12 cellular contexts compared by ENCODE assay signal in genomic region chr16:73032548-73033270, GRCh38. TPM values are rescaled to one million over a fixed set of nuclear protein-coding genes. Genes with fewer than 3 reads are reported as not detected.
A peak's percentile ranks its signal among the peaks of the same experiment; 100 is the strongest.
DNase-seq lines count a peak whose midpoint lies in the region; ATAC-seq and TF ChIP-seq lines count a peak whose summit lies in the region.
"Had no signal": no experiment of that assay in that cellular context is flagged by ENCODE, and none has a peak within 500 bp of the region (broad histone marks: within the 10 kb centered on the region; RNA-seq: fewer than 3 reads in every experiment).

No MANE protein-coding gene starts in this region.

- TF ChIP-seq POLR2A in prostate gland (IDR thresholded peaks at IDR 0.05): no peak

- CTCF ChIA-PET in activated CD4-positive, alpha-beta memory T cell treated with anti-CD3 and anti-CD28 coated beads, Interleukin-2, amount 10 ng/mL, durations not matched to agents 7 days and 5 days (lab: Charles Lee): no interaction called here
- CTCF ChIA-PET in CD8-positive, alpha-beta memory T cell (lab: Charles Lee): no interaction called here

- POLR2A ChIA-PET in activated CD4-positive, alpha-beta memory T cell treated with anti-CD3 and anti-CD28 coated beads, Interleukin-2, amount 10 ng/mL, durations not matched to agents 7 days and 5 days (lab: Charles Lee): no interaction called here
- POLR2A ChIA-PET in CD8-positive, alpha-beta memory T cell (lab: Charles Lee): no interaction called here

- H3K9me3 ChIP-seq in HAP-1: no peaks in the 10 kb centered on the region
- H3K9me3 ChIP-seq in ectodermal cell (ENCODE audit: control insufficient read depth, low read length): no peaks in the 10 kb centered on the region
- H3K9me3 ChIP-seq in prostate gland: no peaks in the 10 kb centered on the region
- no peaks in the 10 kb centered on the region for H3K9me3 ChIP-seq in CD8-positive, alpha-beta memory T cell (ENCODE audit: low read length)

- no peak overlapping the region for H3K27ac Mint-ChIP-seq in activated CD4-positive, alpha-beta memory T cell treated with anti-CD3 and anti-CD28 coated beads, Interleukin-2, amount 10 ng/mL, durations not matched to agents 7 days and 5 days
- H3K27ac Mint-ChIP-seq in CD8-positive, alpha-beta memory T cell: no peak overlapping the region
- H3K27ac Mint-ChIP-seq: T-cell had no signal

- H3K4me3 Mint-ChIP-seq in activated CD4-positive, alpha-beta memory T cell treated with anti-CD3 and anti-CD28 coated beads, Interleukin-2, amount 10 ng/mL, durations not matched to agents 7 days and 5 days: no peak overlapping the region
- no peak overlapping the region for H3K4me3 Mint-ChIP-seq in CD8-positive, alpha-beta memory T cell
- H3K4me3 Mint-ChIP-seq: T-cell had no signal

- no peaks in the 10 kb centered on the region for H3K36me3 Mint-ChIP-seq in activated CD4-positive, alpha-beta memory T cell treated with anti-CD3 and anti-CD28 coated beads, Interleukin-2, amount 10 ng/mL, durations not matched to agents 7 days and 5 days (ENCODE audit: low read depth)
- H3K36me3 Mint-ChIP-seq in CD8-positive, alpha-beta memory T cell: no peaks in the 10 kb centered on the region
- H3K36me3 Mint-ChIP-seq: T-cell had no signal

- peak overlapping the region; percentile 53 for H3K27ac ChIP-seq in ectodermal cell (ENCODE audit: insufficient read depth, low read depth, low read length, poor library complexity, severe bottlenecking)
- H3K27ac ChIP-seq in prostate gland: peak overlapping the region; percentile 27 to 53
- no peak overlapping the region for H3K27ac ChIP-seq in CD8-positive, alpha-beta memory T cell (ENCODE audit: low read depth, low read length)

- no peak for TF ChIP-seq CTCF in GM12865 (IDR thresholded peaks at IDR 0.05; ENCODE audit: insufficient read depth, low read depth, low read length, missing control alignments)
- no peak for TF ChIP-seq CTCF in prostate gland (IDR thresholded peaks at IDR 0.05)

- in situ Hi-C loops in HAP-1 (cut with MboI; ENCODE audit: low sequenced_read_pairs): no loop called here

- H3K36me3 ChIP-seq in HAP-1 (replicated peaks) (no peaks in the 10 kb centered on the region), ectodermal cell (ENCODE audit: control insufficient read depth, insufficient read depth, low read length) (no peaks in the 10 kb centered on the region), prostate gland (no peaks in the 10 kb centered on the region)
- H3K36me3 ChIP-seq in CD8-positive, alpha-beta memory T cell (ENCODE audit: insufficient read depth, low read length): no peaks in the 10 kb centered on the region

- peaks cover 15% of the 10 kb centered on the region for H3K27me3 Mint-ChIP-seq in activated CD4-positive, alpha-beta memory T cell treated with anti-CD3 and anti-CD28 coated beads, Interleukin-2, amount 10 ng/mL, durations not matched to agents 7 days and 5 days
- peaks cover 20 to 22% of the 10 kb centered on the region in 2 donors for H3K27me3 Mint-ChIP-seq in CD8-positive, alpha-beta memory T cell

- intact Hi-C loops in prostate gland (cut with DNase I): loop anchor here (5.0 kb wide), 1 partner anchor 40 kb away; no protein-coding TSS in a partner anchor

- H3K4me1 Mint-ChIP-seq in activated CD4-positive, alpha-beta memory T cell treated with anti-CD3 and anti-CD28 coated beads, Interleukin-2, amount 10 ng/mL, durations not matched to agents 7 days and 5 days: peaks cover 3% of the 10 kb centered on the region
- H3K4me1 Mint-ChIP-seq in CD8-positive, alpha-beta memory T cell: no peaks in the 10 kb centered on the region

- 1 to 2% methylated on average over 9 of the region's 9 CpGs for WGBS in ectodermal cell, 2 experiments
- 52% methylated on average over 9 of the region's 9 CpGs for WGBS in prostate gland

- no peak for ATAC-seq in GM19397 (IDR thresholded peaks at IDR 0.05; ENCODE audit: unreplicated experiment)
- ATAC-seq: T-cell had no signal

- no peaks in the 10 kb centered on the region for H3K27me3 ChIP-seq in HAP-1 (ENCODE audit: low read depth)
- H3K27me3 ChIP-seq in ectodermal cell (ENCODE audit: control insufficient read depth, insufficient read depth, low read length, poor library complexity, severe bottlenecking): peaks cover 89% of the 10 kb centered on the region
- H3K27me3 ChIP-seq in prostate gland (replicated peaks; ENCODE audit: insufficient read depth): no peaks in the 10 kb centered on the region
- H3K27me3 ChIP-seq in CD8-positive, alpha-beta memory T cell (ENCODE audit: insufficient read depth, low read length, poor library complexity, severe bottlenecking): no peaks in the 10 kb centered on the region

- H3K9me3 Mint-ChIP-seq in activated CD4-positive, alpha-beta memory T cell treated with anti-CD3 and anti-CD28 coated beads, Interleukin-2, amount 10 ng/mL, durations not matched to agents 7 days and 5 days: no peaks in the 10 kb centered on the region
- H3K9me3 Mint-ChIP-seq in CD8-positive, alpha-beta memory T cell: peaks cover 0 to 5% (median 0%) of the 10 kb centered on the region in 5 donors
- H3K9me3 Mint-ChIP-seq: T-cell had no signal

- H3K4me1 ChIP-seq in HAP-1 (peaks cover 75% of the 10 kb centered on the region), ectodermal cell (ENCODE audit: control insufficient read depth, insufficient read depth, low read length) (peaks cover 62% of the 10 kb centered on the region), prostate gland (replicated peaks) (peaks cover 20% of the 10 kb centered on the region)
- H3K4me1 ChIP-seq in CD8-positive, alpha-beta memory T cell (ENCODE audit: insufficient read depth, low read length): no peaks in the 10 kb centered on the region

- H3K4me3 ChIP-seq in GM12865 (ENCODE audit: low read depth, low read length): peak overlapping the region; percentile 47
- H3K4me3 ChIP-seq in HAP-1: peak overlapping the region; percentile 5; the same call in 1 of the 2 replicates
- peak overlapping the region; percentile 20 for H3K4me3 ChIP-seq in ectodermal cell (ENCODE audit: insufficient read depth, low read depth, low read length)
- H3K4me3 ChIP-seq in prostate gland: no peak overlapping the region
- no peak overlapping the region for H3K4me3 ChIP-seq in CD8-positive, alpha-beta memory T cell (ENCODE audit: low read length)

- peak; percentile 68 for DNase-seq in GM12865 (ENCODE audit: low read depth)
- DNase-seq in HAP-1 (ENCODE audit: low spot score in 2 of 2): no peak
- DNase-seq in prostate gland (ENCODE audit: low spot score): no peak
- DNase-seq in GF-D8 (lab: John Stamatoyannopoulos, UW): no peak
- DNase-seq in activated CD4-positive, alpha-beta memory T cell treated with anti-CD3 and anti-CD28 coated beads, Interleukin-2, amount 10 ng/mL, durations not matched to agents 7 days and 5 days: no peak
- no peak for DNase-seq in CD8-positive, alpha-beta memory T cell
- DNase-seq: cerebellar nuclear complex, glutamatergic neuron, NCI-H2107, T-cell had no signal

RNA-seq across cellular contexts. Expression of gene ZFHX3, which starts 15.2 kb away (rescaled TPM):
- 3.7 TPM for polyA plus RNA-seq in ectodermal cell (2013, experiment 1 of 4)
- polyA plus RNA-seq in ectodermal cell (2013, experiment 2 of 4): 5.3 TPM
- polyA plus RNA-seq in ectodermal cell (2013, experiment 3 of 4): 3.8 TPM
- polyA plus RNA-seq in ectodermal cell (2013, experiment 4 of 4): 5.5 TPM
- 10 to 100 TPM; 51.1 to 53.9 TPM for total RNA-seq in prostate gland
- under 1 TPM; 0.38 to 0.43 TPM for total RNA-seq in activated CD4-positive, alpha-beta memory T cell treated with anti-CD3 and anti-CD28 coated beads, Interleukin-2, amount 10 ng/mL, durations not matched to agents 7 days and 5 days
- total RNA-seq in CD8-positive, alpha-beta memory T cell: under 1 TPM; 0.20 to 0.22 TPM
- polyA plus RNA-seq in CD8-positive, alpha-beta memory T cell: 0.13 TPM

Comparison
In these comparisons a context has a peak if more than half of its experiments do, and no peak if none do; other contexts are left out.
1. H3K4me3 ChIP-seq: peak in GM12865 (single experiment), HAP-1 (single experiment) and ectodermal cell (single experiment); none in prostate gland (0 of 2) and CD8-positive, alpha-beta memory T cell (single experiment).
2. RNA of gene ZFHX3, which starts 15.2 kb away (total RNA-seq): 51.1 to 53.9 TPM in prostate gland; 0.38 to 0.43 TPM in activated CD4-positive, alpha-beta memory T cell treated with anti-CD3 and anti-CD28 coated beads, Interleukin-2, amount 10 ng/mL, durations not matched to agents 7 days and 5 days and 0.20 to 0.22 TPM in CD8-positive, alpha-beta memory T cell; every median in the first group is over 10 times any median in the second.